In genomic region chr2:221016551-221016950, GRCh38 we compare ENCODE assay signal across 38 cellular contexts.
"Had no signal": no experiment of that assay in that cellular context is flagged by ENCODE, and none has a peak within 500 bp of the region (broad histone marks: within the 10 kb centered on the region; RNA-seq: fewer than 3 reads in every experiment).

No MANE protein-coding gene starts in this region.

- H3K4me3 ChIP-seq: adrenal gland, ascending aorta, body of pancreas, breast epithelium, cardiac muscle cell had no signal

- ATAC-seq: activated naive CD4-positive, alpha-beta T cell treated with anti-CD3 and anti-CD28 coated beads, Interleukin-2, amount 50 U/mL, for 72 hours; activated naive CD8-positive, alpha-beta T cell treated with anti-CD3 and anti-CD28 coated beads, Interleukin-2, amount 50 U/mL, for 24 hours; activated T-cell treated with anti-CD3 and anti-CD28 coated beads, Interleukin-2, amount 50 U/mL, for 4 hours; activated T-cell treated with anti-CD3 and anti-CD28 coated beads, Interleukin-2, amount 50 U/mL, for 72 hours; activated T-helper 17 cell treated with anti-CD3 and anti-CD28 coated beads, Interleukin-2, amount 50 U/mL, for 72 hours; body of pancreas had no signal

- H3K27me3 Mint-ChIP-seq: activated naive CD4-positive, alpha-beta T cell treated with anti-CD3 and anti-CD28 coated beads, Interleukin-2, amount 10 ng/mL, durations not matched to agents 7 days and 5 days; activated naive CD8-positive, alpha-beta T cell; activated naive CD8-positive, alpha-beta T cell treated with anti-CD3 and anti-CD28 coated beads for 36 hours; activated naive CD8-positive, alpha-beta T cell treated with anti-CD3 and anti-CD28 coated beads, Interleukin-2, amount 10 ng/mL, durations not matched to agents 7 days and 5 days; activated naive CD8-positive, alpha-beta T cell treated with anti-CD3 and anti-CD28 coated beads, Interleukin-2, amount 50 U/mL, for 24 hours; activated T-helper 17 cell treated with anti-CD3 and anti-CD28 coated beads, Interleukin-2, amount 50 U/mL, for 72 hours had no signal

- H3K36me3 ChIP-seq: adrenal gland, ascending aorta, brain microvascular endothelial cell, breast epithelium, cardiac muscle cell had no signal

- H3K9me3 Mint-ChIP-seq: activated naive CD4-positive, alpha-beta T cell treated with anti-CD3 and anti-CD28 coated beads for 36 hours; activated naive CD4-positive, alpha-beta T cell treated with anti-CD3 and anti-CD28 coated beads, Interleukin-2, amount 10 ng/mL, durations not matched to agents 7 days and 5 days; activated naive CD4-positive, alpha-beta T cell treated with anti-CD3 and anti-CD28 coated beads, Interleukin-2, amount 50 U/mL, for 24 hours; activated naive CD4-positive, alpha-beta T cell treated with anti-CD3 and anti-CD28 coated beads, Interleukin-2, amount 50 U/mL, for 72 hours; activated naive CD8-positive, alpha-beta T cell treated with anti-CD3 and anti-CD28 coated beads for 36 hours; activated naive CD8-positive, alpha-beta T cell treated with anti-CD3 and anti-CD28 coated beads, Interleukin-2, amount 10 ng/mL, durations not matched to agents 7 days and 5 days; activated naive CD8-positive, alpha-beta T cell treated with anti-CD3 and anti-CD28 coated beads, Interleukin-2, amount 50 U/mL, for 24 hours; activated T-cell treated with anti-CD3 and anti-CD28 coated beads, Interleukin-2, amount 50 U/mL, for 4 hours; activated T-cell treated with anti-CD3 and anti-CD28 coated beads, Interleukin-2, amount 50 U/mL, for 72 hours; activated T-helper 1 cell treated with anti-CD3 and anti-CD28 coated beads, Interleukin-12 subunit alpha, Interleukin-12 subunit beta, Interleukin-2, Interleukin-4 antibody, amounts not matched to agents 30 ng/mL and 10 ng/mL and 1 ng/mL, durations not matched to agents 14 hours and 24 hours and 36 hours; activated T-helper 17 cell treated with anti-CD3 and anti-CD28 coated beads, Interleukin-2, amount 50 U/mL, for 72 hours; activated T-helper 2 cell treated with anti-CD3 and anti-CD28 coated beads, Interferon-gamma antibody, Interleukin-2, Interleukin-4, amounts not matched to agents 10 μg/mL and 5 μg/mL and 100 μg/mL, durations not matched to agents 14 hours and 24 hours and 36 hours; brain; central memory CD8-positive, alpha-beta T cell had no signal

- H3K4me1 Mint-ChIP-seq: activated naive CD4-positive, alpha-beta T cell treated with anti-CD3 and anti-CD28 coated beads, Interleukin-2, amount 50 U/mL, for 24 hours; activated naive CD8-positive, alpha-beta T cell treated with anti-CD3 and anti-CD28 coated beads for 36 hours; activated naive CD8-positive, alpha-beta T cell treated with anti-CD3 and anti-CD28 coated beads, Interleukin-2, amount 10 ng/mL, durations not matched to agents 7 days and 5 days; activated naive CD8-positive, alpha-beta T cell treated with anti-CD3 and anti-CD28 coated beads, Interleukin-2, amount 50 U/mL, for 24 hours; activated T-helper 17 cell treated with anti-CD3 and anti-CD28 coated beads, Interleukin-2, amount 50 U/mL, for 72 hours; brain; central memory CD8-positive, alpha-beta T cell had no signal

- H3K27ac Mint-ChIP-seq: activated naive CD4-positive, alpha-beta T cell treated with anti-CD3 and anti-CD28 coated beads for 36 hours; activated naive CD4-positive, alpha-beta T cell treated with anti-CD3 and anti-CD28 coated beads, Interleukin-2, amount 10 ng/mL, durations not matched to agents 7 days and 5 days; activated naive CD4-positive, alpha-beta T cell treated with anti-CD3 and anti-CD28 coated beads, Interleukin-2, amount 50 U/mL, for 24 hours; activated naive CD8-positive, alpha-beta T cell; activated naive CD8-positive, alpha-beta T cell treated with anti-CD3 and anti-CD28 coated beads for 36 hours; activated naive CD8-positive, alpha-beta T cell treated with anti-CD3 and anti-CD28 coated beads, Interleukin-2, amount 10 ng/mL, durations not matched to agents 7 days and 5 days; activated naive CD8-positive, alpha-beta T cell treated with anti-CD3 and anti-CD28 coated beads, Interleukin-2, amount 50 U/mL, for 24 hours; activated T-cell treated with anti-CD3 and anti-CD28 coated beads, Interleukin-2, amount 50 U/mL, for 72 hours; activated T-helper 1 cell treated with anti-CD3 and anti-CD28 coated beads, Interleukin-12 subunit alpha, Interleukin-12 subunit beta, Interleukin-2, Interleukin-4 antibody, amounts not matched to agents 30 ng/mL and 10 ng/mL and 1 ng/mL, durations not matched to agents 14 hours and 24 hours and 36 hours; activated T-helper 17 cell treated with anti-CD3 and anti-CD28 coated beads, Interleukin-2, amount 50 U/mL, for 72 hours; activated T-helper 2 cell treated with anti-CD3 and anti-CD28 coated beads, Interferon-gamma antibody, Interleukin-2, Interleukin-4, amounts not matched to agents 10 μg/mL and 5 μg/mL and 100 μg/mL, durations not matched to agents 14 hours and 24 hours and 36 hours; brain had no signal

- H3K9me3 ChIP-seq: adrenal gland, ascending aorta, body of pancreas, breast epithelium had no signal

- H3K27ac ChIP-seq: adrenal gland, ascending aorta, body of pancreas, brain microvascular endothelial cell, breast epithelium, cardiac muscle cell had no signal

- DNase-seq: activated effector memory CD4-positive, alpha-beta T cell treated with anti-CD3 and anti-CD28 coated beads, Interleukin-2, amount 50 U/mL, for 16 hours; activated effector memory CD4-positive, alpha-beta T cell treated with Interleukin-2 at 50 U/mL for 16 hours; activated gamma-delta T cell; activated gamma-delta T cell treated with Interleukin-2 at 50 U/mL for 16 hours; activated naive CD4-positive, alpha-beta T cell; activated naive CD4-positive, alpha-beta T cell treated with anti-CD3 and anti-CD28 coated beads for 36 hours; activated naive CD4-positive, alpha-beta T cell treated with anti-CD3 and anti-CD28 coated beads, Interleukin-2, amount 10 ng/mL, durations not matched to agents 7 days and 5 days; activated naive CD4-positive, alpha-beta T cell treated with anti-CD3 and anti-CD28 coated beads, Interleukin-2, amount 50 U/mL, for 16 hours; activated naive CD4-positive, alpha-beta T cell treated with Interleukin-2 at 50 U/mL for 16 hours; activated naive CD8-positive, alpha-beta T cell treated with anti-CD3 and anti-CD28 coated beads for 36 hours; activated naive CD8-positive, alpha-beta T cell treated with anti-CD3 and anti-CD28 coated beads, Interleukin-2, amount 10 ng/mL, durations not matched to agents 7 days and 5 days; activated naive CD8-positive, alpha-beta T cell treated with anti-CD3 and anti-CD28 coated beads, Interleukin-2, amount 50 U/mL, for 24 hours; activated T-cell treated with anti-CD3 and anti-CD28 coated beads, Interleukin-2, amount 50 U/mL, for 4 hours; activated T-cell treated with anti-CD3 and anti-CD28 coated beads, Interleukin-2, amount 50 U/mL, for 48 hours; activated T-cell treated with anti-CD3 and anti-CD28 coated beads, Interleukin-2, amount 50 U/mL, for 72 hours; adrenal gland; amniotic stem cell; amygdala; anterior cingulate cortex; aorta; body of pancreas; brain microvascular endothelial cell; caudate nucleus; central memory CD4-positive, alpha-beta T cell; cerebellar nuclear complex had no signal

- H3K4me3 Mint-ChIP-seq: activated naive CD4-positive, alpha-beta T cell treated with anti-CD3 and anti-CD28 coated beads for 36 hours; activated naive CD4-positive, alpha-beta T cell treated with anti-CD3 and anti-CD28 coated beads, Interleukin-2, amount 10 ng/mL, durations not matched to agents 7 days and 5 days; activated naive CD4-positive, alpha-beta T cell treated with anti-CD3 and anti-CD28 coated beads, Interleukin-2, amount 50 U/mL, for 24 hours; activated naive CD8-positive, alpha-beta T cell; activated naive CD8-positive, alpha-beta T cell treated with anti-CD3 and anti-CD28 coated beads for 36 hours; activated naive CD8-positive, alpha-beta T cell treated with anti-CD3 and anti-CD28 coated beads, Interleukin-2, amount 10 ng/mL, durations not matched to agents 7 days and 5 days; activated naive CD8-positive, alpha-beta T cell treated with anti-CD3 and anti-CD28 coated beads, Interleukin-2, amount 50 U/mL, for 24 hours; activated T-cell treated with anti-CD3 and anti-CD28 coated beads, Interleukin-2, amount 50 U/mL, for 4 hours; activated T-cell treated with anti-CD3 and anti-CD28 coated beads, Interleukin-2, amount 50 U/mL, for 72 hours; activated T-helper 1 cell treated with anti-CD3 and anti-CD28 coated beads, Interleukin-12 subunit alpha, Interleukin-12 subunit beta, Interleukin-2, Interleukin-4 antibody, amounts not matched to agents 30 ng/mL and 10 ng/mL and 1 ng/mL, durations not matched to agents 14 hours and 24 hours and 36 hours; activated T-helper 17 cell treated with anti-CD3 and anti-CD28 coated beads, Interleukin-2, amount 50 U/mL, for 72 hours; brain; central memory CD8-positive, alpha-beta T cell had no signal

- FAIRE-seq: astrocyte, bronchial epithelial cell had no signal

- H3K36me3 Mint-ChIP-seq: activated naive CD4-positive, alpha-beta T cell treated with anti-CD3 and anti-CD28 coated beads, Interleukin-2, amount 10 ng/mL, durations not matched to agents 7 days and 5 days; activated naive CD4-positive, alpha-beta T cell treated with anti-CD3 and anti-CD28 coated beads, Interleukin-2, amount 50 U/mL, for 24 hours; activated naive CD4-positive, alpha-beta T cell treated with anti-CD3 and anti-CD28 coated beads, Interleukin-2, amount 50 U/mL, for 72 hours; activated naive CD8-positive, alpha-beta T cell; activated naive CD8-positive, alpha-beta T cell treated with anti-CD3 and anti-CD28 coated beads for 36 hours; activated naive CD8-positive, alpha-beta T cell treated with anti-CD3 and anti-CD28 coated beads, Interleukin-2, amount 10 ng/mL, durations not matched to agents 7 days and 5 days; brain had no signal

- H3K4me1 ChIP-seq: adrenal gland, ascending aorta, body of pancreas, breast epithelium had no signal

- H3K27me3 ChIP-seq: adrenal gland, ascending aorta, body of pancreas, brain microvascular endothelial cell, breast epithelium, cardiac muscle cell had no signal
